Comparison of ENCODE assay signal across 8 cellular contexts in genomic region chr6:37169458-37170272, GRCh38. TPM values are rescaled to one million over a fixed set of nuclear protein-coding genes. Genes with fewer than 3 reads are reported as not detected.
A peak's percentile ranks its signal among the peaks of the same experiment; 100 is the strongest.
DNase-seq lines count a peak whose midpoint lies in the region; ATAC-seq and TF ChIP-seq lines count a peak whose summit lies in the region.

Gene PIM1, plus strand, starts transcription at chr6:37170152. Its CDS starts 424 bp downstream, at chr6:37170576.

- DNase-seq in AG04449 (ENCODE audit: low read depth, low spot score) (peak; percentile 76), NCI-H345 treated with DMSO at 0.1 percent for 48 hours (lab: John Stamatoyannopoulos, UW; ENCODE audit: unreplicated experiment) (peak; percentile 89), caudate nucleus (lab: John Stamatoyannopoulos, UW) (peak; percentile 81 to 100 (median 98)), inferior parietal cortex (ENCODE audit: extremely low spot score) (peak; percentile 81), spleen (peak; percentile 100)
- DNase-seq in activated CD4-positive, CD25-positive, alpha-beta regulatory T cell (lab: John Stamatoyannopoulos, UW): peak; percentile 99 to 100 (median 100)

- peak in 2 of 3 donors; percentile 34 to 88 for TF ChIP-seq POLR2A in spleen (IDR thresholded peaks at IDR 0.05)

- TF ChIP-seq CTCF in AG04449 (IDR thresholded peaks at IDR 0.05; ENCODE audit: insufficient read depth, low read length, missing control alignments) (no peak), spleen (IDR thresholded peaks at IDR 0.05 in 8 of 11, conservative IDR thresholded peaks at IDR 0.05 in 3 of 11) (peak in 2 of 11 experiments; percentile 37 to 50)

- peaks cover 22 to 64% (median 58%) of the 10 kb centered on the region in 6 donors for H3K4me1 ChIP-seq in spleen

- peaks cover 0 to 9% (median 0%) of the 10 kb centered on the region in 7 donors for H3K27me3 ChIP-seq in spleen (replicated peaks in 1 of 7)

- no peaks in the 10 kb centered on the region for H3K9me3 ChIP-seq in spleen

- POLR2A ChIA-PET in AG04449 (lab: Yijun Ruan, JAX): interaction anchor here (0.6 to 2.9 kb wide), 9 partner anchors 9 to 183 kb away, joined by 3 to 11 read pairs (median 5); no protein-coding TSS in a partner anchor

- ATAC-seq in GM18907 (IDR thresholded peaks at IDR 0.05; ENCODE audit: unreplicated experiment): peak; percentile 52
- ATAC-seq in HG03175 (IDR thresholded peaks at IDR 0.05; ENCODE audit: unreplicated experiment): peak; percentile 68

- WGBS in spleen, 5 donors: 0 to 1% (median 0%) methylated on average over 49 to 94 of the region's 95 CpGs

- H3K4me3 ChIP-seq in AG04449 (ENCODE audit: low read depth, low read length) (peak within 1 kb of the TSS; percentile 96), spleen (peak within 1 kb of the TSS; percentile 78 to 98 (median 92))

- peaks cover 0 to 34% (median 22%) of the 10 kb centered on the region in 6 donors for H3K36me3 ChIP-seq in spleen

- H3K27ac ChIP-seq in caudate nucleus (ENCODE audit: low read depth, low read length): peak within 1 kb of the TSS; percentile 94
- H3K27ac ChIP-seq in spleen: peak within 1 kb of the TSS; percentile 86 to 96 (median 93)

- CTCF ChIA-PET in AG04449 (lab: Yijun Ruan, JAX): interaction anchor here (1.0 to 16.6 kb wide), 12 partner anchors 8 to 145 kb away, joined by 3 to 522 read pairs (median 12); no protein-coding TSS in a partner anchor

- intact Hi-C loops in spleen (cut with DNase I; ENCODE audit: low total_unique reads): no loop called here

RNA-seq across cellular contexts. Expression of gene PIM1, which starts in this region (rescaled TPM):
- 100 to 1,000 TPM in 3 of 7 donors, 10 to 100 TPM in 4; 34.8 to 176 (median 91.5) TPM for total RNA-seq in spleen
- 10 to 100 TPM; 22.1 to 37.3 (median 22.3) TPM for polyA plus RNA-seq in spleen

Comparison
In these comparisons a context has a peak if more than half of its experiments do, and no peak if none do; other contexts are left out.
1. Peak in every context shown above with its lines: DNase-seq, ATAC-seq, H3K4me3 ChIP-seq and H3K27ac ChIP-seq.